Comparison of ENCODE assay signal across 5 cellular contexts in genomic region chr16:31269973-31270372, GRCh38. TPM values are rescaled to one million over a fixed set of nuclear protein-coding genes. Genes with fewer than 3 reads are reported as not detected.
"Had no signal": no experiment of that assay in that cellular context is flagged by ENCODE, and none has a peak within 500 bp of the region (broad histone marks: within the 10 kb centered on the region; RNA-seq: fewer than 3 reads in every experiment).

No MANE protein-coding gene starts in this region.

RNA-seq across cellular contexts. Expression of gene ITGAM, which starts 10.2 kb away (rescaled TPM):
- total RNA-seq: GM23248, HFFc6 had no signal
- polyA plus RNA-seq: GM23248 had no signal

RNA-seq across cellular contexts. Expression of gene PYDC1, which starts 53.0 kb away (rescaled TPM):
- total RNA-seq: GM23248, HepG2, HFFc6, HT1080 had no signal
- polyA plus RNA-seq: GM23248, HepG2, IgD-negative memory B cell had no signal

RNA-seq across cellular contexts. Expression of gene TRIM72, which starts 56.1 kb away (rescaled TPM):
- total RNA-seq: GM23248, HepG2 had no signal
- polyA plus RNA-seq: GM23248, HepG2, IgD-negative memory B cell had no signal
